Comparison of ENCODE assay signal across 8 cellular contexts in the genomic region with DNA sequence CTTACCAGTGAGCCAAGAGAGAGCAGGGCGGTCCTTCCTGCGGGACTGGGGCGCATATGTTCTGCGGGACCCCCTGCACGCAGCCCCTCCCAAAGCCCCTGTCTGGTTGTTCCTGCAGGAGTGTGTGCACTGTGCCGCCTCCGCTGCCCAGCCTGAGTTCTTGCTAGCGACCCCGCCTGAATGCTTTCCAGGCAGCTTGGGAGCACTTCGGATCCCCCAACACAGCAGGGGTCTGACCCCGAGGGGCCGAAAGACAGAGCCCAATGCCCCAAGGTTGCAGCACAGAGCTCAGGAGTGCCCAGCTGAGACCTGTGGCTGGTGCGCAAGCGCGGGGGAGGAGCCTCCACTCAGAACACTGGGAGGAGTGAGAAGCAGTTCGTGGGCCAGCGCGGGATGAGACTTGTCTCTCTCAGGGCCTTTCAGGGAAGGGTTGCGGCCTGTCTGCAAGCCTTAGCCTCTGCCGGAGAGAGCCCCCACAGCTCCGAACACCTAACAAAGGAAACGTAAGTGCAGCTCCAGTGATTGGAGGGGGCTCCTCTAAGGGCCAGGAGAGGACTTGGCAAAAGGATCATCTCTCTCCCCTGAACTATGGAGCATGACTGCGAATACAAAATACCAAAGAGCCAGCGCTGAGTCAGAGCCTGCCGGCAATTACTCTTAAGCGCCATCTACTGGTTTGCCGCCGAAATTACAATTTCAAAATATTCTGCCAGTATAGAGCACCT. TPM values are rescaled to one million over a fixed set of nuclear protein-coding genes. Genes with fewer than 3 reads are reported as not detected.
DNase-seq lines count a peak whose midpoint lies in the region; ATAC-seq, FAIRE-seq and TF ChIP-seq lines count a peak whose summit lies in the region.

No MANE protein-coding gene starts in this region.

- DNase-seq in D721Med (ENCODE audit: insufficient read length, low spot score) (peak; percentile 75), NT2/D1 (ENCODE audit: low read depth, low spot score) (peak; percentile 47), epithelial cell of esophagus (ENCODE audit: low read depth) (peak; percentile 89)
- peak; percentile 90 for DNase-seq in activated CD8-positive, alpha-beta memory T cell treated with anti-CD3 and anti-CD28 coated beads, Interleukin-2, amount 50 U/mL, for 48 hours
- peak; percentile 75 to 78 for DNase-seq in stimulated activated CD8-positive, alpha-beta memory T cell treated with anti-CD3 and anti-CD28 coated beads, Interleukin-4, amount 100 ng/mL, for 1 hour (ENCODE audit: low read depth in 2 of 2, low spot score in 1 of 2)

- TF ChIP-seq CTCF in D721Med (IDR thresholded peaks at IDR 0.05; ENCODE audit: insufficient read depth, missing control alignments) (peak; percentile 87), epithelial cell of esophagus (IDR thresholded peaks at IDR 0.05; ENCODE audit: insufficient read depth, low read depth, low read length, missing control alignments) (peak; percentile 89)

- peak; percentile 11 for FAIRE-seq in D721Med (lab: Jason Lieb, UNC)

- H3K9me3 ChIP-seq in HUES48 (ENCODE audit: control insufficient read depth, insufficient read depth, low read length) (no peaks in the 10 kb centered on the region), NT2/D1 (ENCODE audit: insufficient read depth, low read length) (no peaks in the 10 kb centered on the region), mononuclear cell (ENCODE audit: low read depth, low read length) (no peaks in the 10 kb centered on the region)

- ATAC-seq in GM21390 (IDR thresholded peaks at IDR 0.05; ENCODE audit: unreplicated experiment) = peak; percentile 91

- peaks cover 6% of the 10 kb centered on the region; the same call in 1 of the 2 replicates for H3K4me1 ChIP-seq in HUES48 (ENCODE audit: control insufficient read depth, insufficient read depth, low read length)
- no peaks in the 10 kb centered on the region for H3K4me1 ChIP-seq in NT2/D1 (ENCODE audit: insufficient read depth, insufficient read length)
- peaks cover 27% of the 10 kb centered on the region for H3K4me1 ChIP-seq in mononuclear cell (ENCODE audit: insufficient read depth, low read length)

- peak overlapping the region; percentile 82 for H3K4me3 ChIP-seq in HUES48 (ENCODE audit: low read depth, low read length)
- peak overlapping the region; percentile 60 for H3K4me3 ChIP-seq in NT2/D1 (ENCODE audit: insufficient read length, low read depth)
- H3K4me3 ChIP-seq in epithelial cell of esophagus (ENCODE audit: low read length) = peak overlapping the region; percentile 68
- peak overlapping the region; percentile 47 for H3K4me3 ChIP-seq in mononuclear cell (ENCODE audit: low read length)

- no peaks in the 10 kb centered on the region for H3K36me3 ChIP-seq in HUES48 (ENCODE audit: control insufficient read depth, insufficient read depth, low read length)
- no peaks in the 10 kb centered on the region for H3K36me3 ChIP-seq in NT2/D1 (ENCODE audit: insufficient read depth, insufficient read length, low read length)

- H3K27ac ChIP-seq in HUES48 (ENCODE audit: low read depth, low read length) = peak overlapping the region; percentile 93

- no peaks in the 10 kb centered on the region for H3K27me3 ChIP-seq in HUES48 (ENCODE audit: control insufficient read depth, insufficient read depth, low read length)
- H3K27me3 ChIP-seq in NT2/D1 (ENCODE audit: insufficient read depth, insufficient read length) = no peaks in the 10 kb centered on the region
- H3K27me3 ChIP-seq in mononuclear cell (ENCODE audit: insufficient read depth, low read length) = no peaks in the 10 kb centered on the region

- H3K9ac ChIP-seq in HUES48 (ENCODE audit: low read depth, low read length) = peak overlapping the region; percentile 86
- H3K9ac ChIP-seq in NT2/D1 (ENCODE audit: insufficient read length, low read depth) = peak overlapping the region; percentile 77

RNA-seq across cellular contexts. Expression of a gene that starts 50.5 kb away (rescaled TPM):
- 12.4 TPM for total RNA-seq in mononuclear cell

Comparison
In these comparisons a context has a peak if more than half of its experiments do, and no peak if none do; other contexts are left out.
1. Peak in every context shown above with its lines: DNase-seq, ATAC-seq, H3K4me3 ChIP-seq and H3K27ac ChIP-seq.